Comparison of ENCODE assay signal across 23 cellular contexts in genomic region chr1:203181586-203182376, GRCh38. TPM values are rescaled to one million over a fixed set of nuclear protein-coding genes. Genes with fewer than 3 reads are reported as not detected.
DNase-seq lines count a peak whose midpoint lies in the region; ATAC-seq and TF ChIP-seq lines count a peak whose summit lies in the region.
"Had no signal": no experiment of that assay in that cellular context is flagged by ENCODE, and none has a peak within 500 bp of the region (broad histone marks: within the 10 kb centered on the region; RNA-seq: fewer than 3 reads in every experiment).

No MANE protein-coding gene starts in this region.

- TF ChIP-seq CTCF in IMR-90 (conservative IDR thresholded peaks at IDR 0.05; ENCODE audit: low read depth, low read length) (no peak), left lung (IDR thresholded peaks at IDR 0.05) (no peak)

- dilution Hi-C loops in IMR-90 (cut with HindIII; ENCODE audit: low sequenced_read_pairs, unreplicated experiment): no loop called here

- H4K5ac ChIP-seq in IMR-90 (ENCODE audit: low read depth, low read length): no peak overlapping the region

- no peaks in the 10 kb centered on the region for H3K36me3 Mint-ChIP-seq in activated naive CD8-positive, alpha-beta T cell treated with anti-CD3 and anti-CD28 coated beads for 36 hours
- H3K36me3 Mint-ChIP-seq in activated naive CD8-positive, alpha-beta T cell treated with anti-CD3 and anti-CD28 coated beads, Interleukin-2, amount 50 U/mL, for 24 hours (ENCODE audit: low read depth): no peaks in the 10 kb centered on the region
- H3K36me3 Mint-ChIP-seq: CD8-positive, alpha-beta T cell; IgD-negative memory B cell had no signal

- no peak overlapping the region for H4K8ac ChIP-seq in IMR-90 (ENCODE audit: low read depth in 2 of 2, low read length in 2 of 2)

- H3K27ac Mint-ChIP-seq in activated naive CD8-positive, alpha-beta T cell treated with anti-CD3 and anti-CD28 coated beads for 36 hours: peak overlapping the region; percentile 61
- no peak overlapping the region for H3K27ac Mint-ChIP-seq in activated naive CD8-positive, alpha-beta T cell treated with anti-CD3 and anti-CD28 coated beads, Interleukin-2, amount 50 U/mL, for 24 hours
- H3K27ac Mint-ChIP-seq: CD8-positive, alpha-beta T cell had no signal

- no peak overlapping the region for H2BK20ac ChIP-seq in IMR-90 (ENCODE audit: low read depth, low read length)

- no peak for DNase-seq in activated naive CD8-positive, alpha-beta T cell treated with anti-CD3 and anti-CD28 coated beads for 36 hours
- no peak for DNase-seq in activated naive CD8-positive, alpha-beta T cell treated with anti-CD3 and anti-CD28 coated beads, Interleukin-2, amount 50 U/mL, for 24 hours
- no peak for DNase-seq in IMR-90
- DNase-seq in left lung: no peak
- DNase-seq in posterior vena cava (ENCODE audit: low spot score): peak; percentile 32
- DNase-seq in activated CD4-positive, CD25-positive, alpha-beta regulatory T cell treated with anti-CD3 and anti-CD28 coated beads, Interleukin-2, amount 50 U/mL, for 72 hours: no peak
- no peak for DNase-seq in EL
- DNase-seq in epidermal melanocyte (ENCODE audit: insufficient read length, low spot score): no peak
- DNase-seq: BE2C; CD8-positive, alpha-beta T cell; MG63; NCI-H1092 treated with DMSO at 0.1 percent for 48 hours; NCI-H146; NCI-H2029 treated with DMSO at 0.1 percent for 48 hours; NCI-H2171; NCI-H526 treated with DMSO at 0.1 percent for 48 hours; SHP77 had no signal

- no peak for TF ChIP-seq RAD21 in IMR-90 (IDR thresholded peaks at IDR 0.05; ENCODE audit: low read length)

- no peaks in the 10 kb centered on the region for H4K20me1 ChIP-seq in IMR-90 (ENCODE audit: insufficient read depth, low read length)

- H3K9me3 Mint-ChIP-seq in activated naive CD8-positive, alpha-beta T cell treated with anti-CD3 and anti-CD28 coated beads for 36 hours: no peaks in the 10 kb centered on the region
- H3K9me3 Mint-ChIP-seq in activated naive CD8-positive, alpha-beta T cell treated with anti-CD3 and anti-CD28 coated beads, Interleukin-2, amount 50 U/mL, for 24 hours: no peaks in the 10 kb centered on the region
- H3K9me3 Mint-ChIP-seq: CD8-positive, alpha-beta T cell; IgD-negative memory B cell had no signal

- H3K36me3 ChIP-seq in IMR-90 (ENCODE audit: control insufficient read depth, insufficient read depth, low read length): no peaks in the 10 kb centered on the region
- peaks cover 0 to 24% of the 10 kb centered on the region in 2 donors for H3K36me3 ChIP-seq in left lung
- H3K36me3 ChIP-seq: BE2C, MG63, Peyer's patch had no signal

- H2AFZ ChIP-seq in IMR-90 (replicated peaks; ENCODE audit: low read length, poor library complexity): peak overlapping the region; percentile 32

- H3K79me1 ChIP-seq in IMR-90 (ENCODE audit: low read depth in 1 of 2, low read length in 2 of 2): no peaks in the 10 kb centered on the region

- POLR2A ChIA-PET in IMR-90 (lab: Charles Lee; ENCODE audit: unreplicated experiment): no interaction called here

- H3K9ac ChIP-seq in IMR-90 (ENCODE audit: low read depth, low read length): no peak overlapping the region

- no TSS peak for BruUV-seq in IMR-90 (replicated peaks; lab: Mats Ljungman, UMichigan)

- no peak overlapping the region for H2AK9ac ChIP-seq in IMR-90 (replicated peaks; ENCODE audit: low read depth, low read length, poor library complexity)

- H3K4me3 Mint-ChIP-seq in activated naive CD8-positive, alpha-beta T cell treated with anti-CD3 and anti-CD28 coated beads for 36 hours: no peak overlapping the region
- no peak overlapping the region for H3K4me3 Mint-ChIP-seq in activated naive CD8-positive, alpha-beta T cell treated with anti-CD3 and anti-CD28 coated beads, Interleukin-2, amount 50 U/mL, for 24 hours
- H3K4me3 Mint-ChIP-seq: CD8-positive, alpha-beta T cell; IgD-negative memory B cell had no signal

- H3K4ac ChIP-seq in IMR-90 (ENCODE audit: low read depth, low read length): no peak overlapping the region

- no peak overlapping the region for H3K23ac ChIP-seq in IMR-90 (ENCODE audit: low read depth, low read length)

- no peak overlapping the region for H2AK5ac ChIP-seq in IMR-90 (ENCODE audit: low read depth, low read length)

- in situ Hi-C loops in IMR-90 (cut with MboI; ENCODE audit: low sequenced_read_pairs): no loop called here

- intact Hi-C loops in IMR-90 (cut with micrococcal nuclease) (no loop called here), left lung (cut with DNase I) (no loop called here), posterior vena cava (cut with DNase I) (no loop called here)

- H3K4me3 ChIP-seq in IMR-90 (ENCODE audit: insufficient read depth, low read depth, low read length) (no peak overlapping the region), left lung (no peak overlapping the region)
- H3K4me3 ChIP-seq: MG63, Peyer's patch, SK-N-MC had no signal

- no peak overlapping the region for H2BK5ac ChIP-seq in IMR-90 (ENCODE audit: low read depth, low read length, poor library complexity, severe bottlenecking)

- no peak overlapping the region for H3K18ac ChIP-seq in IMR-90 (ENCODE audit: low read depth, low read length)

- no peak for TF ChIP-seq POLR2A in IMR-90 (IDR thresholded peaks at IDR 0.05; ENCODE audit: low read depth, low read length)

- peaks cover 11% of the 10 kb centered on the region; the same call in 1 of the 2 replicates for H3K9me1 ChIP-seq in IMR-90 (ENCODE audit: insufficient read depth, low read length)

- H3K4me2 ChIP-seq in IMR-90 (ENCODE audit: low read depth, low read length): no peak overlapping the region

- no peak overlapping the region for H3K56ac ChIP-seq in IMR-90 (ENCODE audit: extremely low read depth, insufficient read depth, low read length)

- no peak for ATAC-seq in activated naive CD8-positive, alpha-beta T cell treated with anti-CD3 and anti-CD28 coated beads, Interleukin-2, amount 50 U/mL, for 24 hours
- no peak for ATAC-seq in IMR-90 (ENCODE audit: low read depth)
- peak; percentile 5 for ATAC-seq in left lung
- ATAC-seq: CD8-positive, alpha-beta T cell had no signal

- H3K4me1 ChIP-seq in IMR-90 (ENCODE audit: control insufficient read depth, insufficient read depth, low read length) (peaks cover 12% of the 10 kb centered on the region), left lung (peaks cover 7 to 26% of the 10 kb centered on the region in 2 donors)
- H3K4me1 ChIP-seq: Peyer's patch had no signal

- no CpG with 5 or more reads among the region's 10 CpGs for WGBS in IMR-90 (ENCODE audit: extremely low coverage in 2 of 2, insufficient read length in 1 of 2), 2 experiments

- no peaks in the 10 kb centered on the region for H3K27me3 Mint-ChIP-seq in activated naive CD8-positive, alpha-beta T cell treated with anti-CD3 and anti-CD28 coated beads for 36 hours
- H3K27me3 Mint-ChIP-seq in activated naive CD8-positive, alpha-beta T cell treated with anti-CD3 and anti-CD28 coated beads, Interleukin-2, amount 50 U/mL, for 24 hours: peaks cover 4% of the 10 kb centered on the region

- no peaks in the 10 kb centered on the region for H3K9me3 ChIP-seq in IMR-90 (ENCODE audit: control insufficient read depth, insufficient read depth, low read length)
- no peaks in the 10 kb centered on the region for H3K9me3 ChIP-seq in left lung
- H3K9me3 ChIP-seq: BE2C, MG63, Peyer's patch had no signal

- H2BK15ac ChIP-seq in IMR-90 (ENCODE audit: low read depth, low read length): no peak overlapping the region

- H3K14ac ChIP-seq in IMR-90 (replicated peaks; ENCODE audit: low read depth, low read length): no peak overlapping the region

- H2BK120ac ChIP-seq in IMR-90 (ENCODE audit: low read depth, low read length): no peak overlapping the region

- H3K27me3 ChIP-seq in IMR-90 (ENCODE audit: control insufficient read depth, insufficient read depth, low read length) (peaks cover 6% of the 10 kb centered on the region; the same call in 1 of the 2 replicates), left lung (no peaks in the 10 kb centered on the region)
- H3K27me3 ChIP-seq: BE2C, MG63, Peyer's patch had no signal

- no peak overlapping the region for H3K27ac ChIP-seq in IMR-90 (ENCODE audit: insufficient read depth, low read length)
- H3K27ac ChIP-seq in left lung: no peak overlapping the region
- H3K27ac ChIP-seq: Peyer's patch, SK-N-MC had no signal

- H3K4me1 Mint-ChIP-seq in activated naive CD8-positive, alpha-beta T cell treated with anti-CD3 and anti-CD28 coated beads for 36 hours: peaks cover 2% of the 10 kb centered on the region
- H3K4me1 Mint-ChIP-seq in activated naive CD8-positive, alpha-beta T cell treated with anti-CD3 and anti-CD28 coated beads, Interleukin-2, amount 50 U/mL, for 24 hours: peaks cover 4% of the 10 kb centered on the region

- CTCF ChIA-PET in IMR-90 (lab: Yijun Ruan, JAX): interaction anchor here (0.7 kb wide), 1 partner anchor 17 kb away, joined by 3 read pairs; no protein-coding TSS in a partner anchor

- no peak overlapping the region for H4K91ac ChIP-seq in IMR-90 (ENCODE audit: insufficient read depth, low read depth, low read length)

RNA-seq across cellular contexts. Expression of gene CHI3L1, which starts 4.7 kb away (rescaled TPM):
- not detected for total RNA-seq in activated naive CD8-positive, alpha-beta T cell treated with anti-CD3 and anti-CD28 coated beads for 36 hours
- total RNA-seq in IMR-90 (2012; rRNA removed) (0.28 TPM in 1 of 2 replicates, not detected in the other), left lung (10 to 100 TPM; 49.7 to 74.9 TPM), posterior vena cava (10 to 100 TPM; 26.7 to 30.3 TPM)
- 0.17 TPM in 1 of 2 replicates, not detected in the other for polyA plus RNA-seq in IMR-90 (2012; rRNA removed)
- polyA plus RNA-seq in IMR-90 (2012; cell fraction: cytosol; rRNA removed): 0.25 TPM in 1 of 2 replicates, not detected in the other
- 0.86 and 1.1 TPM in 2 replicates for polyA plus RNA-seq in IMR-90 (2012; cell fraction: nucleus; rRNA removed; ENCODE audit: low replicate concordance)
- total RNA-seq: CD8-positive, alpha-beta T cell; H1; HT-29 had no signal
- polyA plus RNA-seq: IgD-negative memory B cell had no signal

RNA-seq across cellular contexts. Expression of gene MYBPH, which starts 6.2 kb away (rescaled TPM):
- not detected for total RNA-seq in activated naive CD8-positive, alpha-beta T cell treated with anti-CD3 and anti-CD28 coated beads for 36 hours
- total RNA-seq in IMR-90 (2012; rRNA removed): not detected in 2 replicates
- polyA plus RNA-seq in IMR-90 (2012; rRNA removed): not detected in 2 replicates
- not detected in 2 replicates for polyA plus RNA-seq in IMR-90 (2012; cell fraction: cytosol; rRNA removed)
- polyA plus RNA-seq in IMR-90 (2012; cell fraction: nucleus; rRNA removed; ENCODE audit: low replicate concordance): not detected in 2 replicates
- 1 to 10 TPM in 1 of 2 donors, under 1 TPM in 1; 0.55 to 1.3 TPM for total RNA-seq in left lung
- total RNA-seq in posterior vena cava: not detected
- total RNA-seq: CD8-positive, alpha-beta T cell; H1; HT-29; Peyer's patch had no signal
- polyA plus RNA-seq: H1, IgD-negative memory B cell had no signal

RNA-seq across cellular contexts. Expression of gene CHIT1, which starts 47.7 kb away (rescaled TPM):
- total RNA-seq in activated naive CD8-positive, alpha-beta T cell treated with anti-CD3 and anti-CD28 coated beads for 36 hours: under 1 TPM; 0.21 to 0.56 TPM
- total RNA-seq in IMR-90 (2012; rRNA removed) (not detected in 2 replicates), left lung (1 to 10 TPM; 2.0 to 3.0 TPM), posterior vena cava (under 1 TPM; 0.14 to 0.33 TPM)
- polyA plus RNA-seq in IMR-90 (2012; rRNA removed): not detected in 2 replicates
- polyA plus RNA-seq in IMR-90 (2012; cell fraction: cytosol; rRNA removed): not detected in 2 replicates
- polyA plus RNA-seq in IMR-90 (2012; cell fraction: nucleus; rRNA removed; ENCODE audit: low replicate concordance): not detected in 2 replicates
- total RNA-seq: A172, H1, HT-29 had no signal
- polyA plus RNA-seq: H1 had no signal

RNA-seq across cellular contexts. Expression of gene ADORA1, which starts 54.3 kb away (rescaled TPM):
- total RNA-seq in activated naive CD8-positive, alpha-beta T cell treated with anti-CD3 and anti-CD28 coated beads for 36 hours: not detected
- total RNA-seq in IMR-90 (2012; rRNA removed) (under 0.01 and 0.36 TPM in 2 replicates), left lung (1 to 10 TPM; 1.6 to 5.5 TPM), posterior vena cava (1 to 10 TPM in 1 of 2 donors, under 1 TPM in 1; 0.32 to 1.3 TPM)
- 0.56 and 0.66 TPM in 2 replicates for polyA plus RNA-seq in IMR-90 (2012; rRNA removed)
- 0.38 and 1.4 TPM in 2 replicates for polyA plus RNA-seq in IMR-90 (2012; cell fraction: cytosol; rRNA removed)
- polyA plus RNA-seq in IMR-90 (2012; cell fraction: nucleus; rRNA removed; ENCODE audit: low replicate concordance): 0.35 and 0.48 TPM in 2 replicates
- total RNA-seq: CD8-positive, alpha-beta T cell had no signal
- polyA plus RNA-seq: IgD-negative memory B cell had no signal

Comparison
In these comparisons a context has a peak if more than half of its experiments do, and no peak if none do; other contexts are left out.
1. RNA of gene CHI3L1, which starts 4.7 kb away (total RNA-seq): 49.7 to 74.9 TPM in left lung and 26.7 to 30.3 TPM in posterior vena cava; not detected in activated naive CD8-positive, alpha-beta T cell treated with anti-CD3 and anti-CD28 coated beads for 36 hours and 0.28 TPM in IMR-90; every median in the first group is over 10 times any median in the second.